In the genomic region with DNA sequence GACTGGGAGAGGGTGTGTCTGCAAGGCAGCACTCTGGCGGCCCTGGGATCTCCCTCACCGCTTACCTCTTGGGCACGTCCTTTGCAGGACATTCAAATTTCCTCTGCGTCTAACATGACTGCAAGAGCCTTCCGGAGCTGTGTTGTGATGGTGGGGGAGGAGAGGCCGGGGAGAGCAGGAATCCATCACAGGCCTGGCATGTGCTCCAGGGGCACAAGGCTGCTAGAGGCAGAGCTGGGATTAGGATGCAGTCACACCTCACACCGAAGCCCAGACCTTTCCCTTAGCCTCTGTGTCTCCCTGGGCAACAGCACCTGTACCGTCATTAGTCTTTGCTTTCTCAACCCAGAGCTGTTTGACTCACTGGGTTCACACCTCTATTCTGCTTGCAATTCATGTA, we compare ENCODE assay signal across 1 cellular context.
TF ChIP-seq lines count a peak whose summit lies in the region.

No MANE protein-coding gene starts in this region.

TF ChIP-seq in GM23338, 12 proteins besides CTCF, POLR2A, EP300 and RAD21 (continued from another document):
- TF ChIP-seq REST (IDR thresholded peaks at IDR 0.05; ENCODE audit: unreplicated experiment), result no peak
- TF ChIP-seq EZH2 (IDR thresholded peaks at IDR 0.05; ENCODE audit: low read depth, unreplicated experiment), result no peak
- no peak for TF ChIP-seq STAT1 (IDR thresholded peaks at IDR 0.05; ENCODE audit: unreplicated experiment)
- no peak for TF ChIP-seq POLR2AphosphoS5 (IDR thresholded peaks at IDR 0.05; ENCODE audit: low read depth)
- no peak for TF ChIP-seq ETS1 (IDR thresholded peaks at IDR 0.05)
- no peak for TF ChIP-seq CREB1 (CRISPR knock-in tag; IDR thresholded peaks at IDR 0.05; ENCODE audit: low read depth)
- no peak for TF ChIP-seq NANOG (IDR thresholded peaks at IDR 0.05; ENCODE audit: borderline replicate concordance)
- no peak for TF ChIP-seq JUNB (IDR thresholded peaks at IDR 0.05; ENCODE audit: unreplicated experiment)
- TF ChIP-seq EZH2phosphoT487 (IDR thresholded peaks at IDR 0.05; ENCODE audit: unreplicated experiment), result no peak
- TF ChIP-seq ZNF331 (CRISPR knock-in tag; IDR thresholded peaks at IDR 0.05; ENCODE audit: low read depth), result no peak
